1 cellular context compared by ENCODE assay signal in the genomic region with DNA sequence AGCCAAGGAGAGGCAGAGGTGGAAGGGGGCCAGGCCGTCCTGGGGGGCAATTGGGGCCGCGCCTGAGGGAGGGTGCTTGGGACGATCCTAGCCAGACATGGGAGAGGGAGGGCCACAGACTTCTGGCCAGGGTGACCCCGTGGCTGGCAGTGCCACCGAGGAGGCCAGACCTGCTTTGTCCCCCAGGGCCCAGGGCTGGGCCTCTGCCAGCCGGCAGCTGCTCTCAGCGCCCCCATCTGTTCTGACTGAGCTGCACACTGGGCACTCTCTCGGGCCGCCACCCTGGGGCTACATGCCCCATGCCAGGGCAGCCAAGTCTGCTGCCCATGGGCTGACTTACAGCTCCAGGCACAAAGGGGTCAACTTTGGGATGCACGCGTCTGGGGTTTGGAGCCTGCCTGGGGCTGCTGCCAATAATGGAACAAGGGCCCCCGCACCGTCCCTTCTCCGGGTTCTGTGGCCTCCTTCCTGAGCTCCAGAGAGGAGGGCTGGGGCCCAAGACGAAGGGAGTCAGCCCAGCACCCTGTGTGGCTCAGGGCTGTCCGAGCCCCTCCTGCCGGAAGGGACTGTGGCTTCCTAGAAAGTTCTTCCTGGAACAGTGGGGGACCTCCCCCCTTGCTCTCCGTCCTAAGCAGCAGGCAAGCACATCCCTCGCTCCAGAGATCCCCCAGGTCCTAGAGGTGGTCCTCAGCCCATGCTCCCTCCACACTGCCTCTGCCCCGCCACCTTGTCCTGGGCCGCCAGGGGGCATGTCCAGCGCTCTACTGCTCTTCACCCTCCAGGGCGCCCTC.
TF ChIP-seq lines count a peak whose summit lies in the region.

No MANE protein-coding gene starts in this region.

TF ChIP-seq in GM12878, 131 proteins besides CTCF, POLR2A, EP300 and RAD21:
- TF ChIP-seq CHD4 (IDR thresholded peaks at IDR 0.05) = no peak
- TF ChIP-seq, protein P1, sequence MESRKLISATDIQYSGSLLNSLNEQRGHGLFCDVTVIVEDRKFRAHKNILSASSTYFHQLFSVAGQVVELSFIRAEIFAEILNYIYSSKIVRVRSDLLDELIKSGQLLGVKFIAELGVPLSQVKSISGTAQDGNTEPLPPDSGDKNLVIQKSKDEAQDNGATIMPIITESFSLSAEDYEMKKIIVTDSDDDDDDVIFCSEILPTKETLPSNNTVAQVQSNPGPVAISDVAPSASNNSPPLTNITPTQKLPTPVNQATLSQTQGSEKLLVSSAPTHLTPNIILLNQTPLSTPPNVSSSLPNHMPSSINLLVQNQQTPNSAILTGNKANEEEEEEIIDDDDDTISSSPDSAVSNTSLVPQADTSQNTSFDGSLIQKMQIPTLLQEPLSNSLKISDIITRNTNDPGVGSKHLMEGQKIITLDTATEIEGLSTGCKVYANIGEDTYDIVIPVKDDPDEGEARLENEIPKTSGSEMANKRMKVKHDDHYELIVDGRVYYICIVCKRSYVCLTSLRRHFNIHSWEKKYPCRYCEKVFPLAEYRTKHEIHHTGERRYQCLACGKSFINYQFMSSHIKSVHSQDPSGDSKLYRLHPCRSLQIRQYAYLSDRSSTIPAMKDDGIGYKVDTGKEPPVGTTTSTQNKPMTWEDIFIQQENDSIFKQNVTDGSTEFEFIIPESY (IDR thresholded peaks at IDR 0.05) = 0 out of 2 replicates have a peak, but pooled peaks have one; percentile 38
